ENCODE assay signal across 1 cellular context in the genomic region with DNA sequence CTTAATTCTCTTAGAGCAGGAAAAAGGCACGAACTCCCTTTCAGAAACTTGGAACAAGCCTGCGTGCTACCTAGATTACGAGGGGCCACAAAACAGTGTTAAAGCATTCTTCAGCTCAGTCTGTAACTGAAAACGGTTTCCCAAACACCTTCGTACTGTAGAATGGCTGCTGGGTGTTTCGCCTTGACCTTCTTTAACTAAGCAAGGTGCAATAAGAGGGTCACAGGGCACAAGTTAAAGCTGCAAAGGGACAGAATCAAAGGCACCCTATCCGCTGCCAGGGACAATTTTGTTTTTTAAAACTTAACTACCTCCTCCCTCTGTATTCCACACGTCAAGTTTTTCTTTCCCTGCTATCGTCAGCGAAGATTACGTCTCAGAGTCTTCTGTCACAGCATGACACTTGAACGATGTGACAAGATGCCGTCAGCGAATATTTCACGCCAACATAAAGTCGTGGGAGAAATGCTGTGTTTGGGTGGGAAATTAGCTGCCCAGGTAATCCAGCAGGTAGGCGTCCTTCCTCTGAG.
TF ChIP-seq lines count a peak whose summit lies in the region.

No MANE protein-coding gene starts in this region.

TF ChIP-seq in endothelial cell of umbilical vein, 7 proteins besides CTCF, POLR2A, EP300 and RAD21:
- TF ChIP-seq EZH2 (IDR thresholded peaks at IDR 0.05; ENCODE audit: borderline replicate concordance, low read depth, low read length, severe bottlenecking) (no peak), JUN (IDR thresholded peaks at IDR 0.05; ENCODE audit: borderline replicate concordance, insufficient read depth, insufficient read length, low read depth) (no peak), POLR2AphosphoS5 (IDR thresholded peaks at IDR 0.05; ENCODE audit: insufficient read depth, low read depth, low read length) (no peak), GATA2 (IDR thresholded peaks at IDR 0.05; ENCODE audit: insufficient read depth, insufficient read length, low read depth, low read length) (no peak), FOS (IDR thresholded peaks at IDR 0.05; ENCODE audit: borderline replicate concordance, insufficient read depth, low read length) (no peak), MYC (IDR thresholded peaks at IDR 0.05; ENCODE audit: low read depth, low read length) (no peak)
- TF ChIP-seq, protein P1, sequence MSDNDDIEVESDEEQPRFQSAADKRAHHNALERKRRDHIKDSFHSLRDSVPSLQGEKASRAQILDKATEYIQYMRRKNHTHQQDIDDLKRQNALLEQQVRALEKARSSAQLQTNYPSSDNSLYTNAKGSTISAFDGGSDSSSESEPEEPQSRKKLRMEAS (IDR thresholded peaks at IDR 0.05; ENCODE audit: insufficient read depth, insufficient read length), result no peak
